In genomic region chr4:180099962-180100361, GRCh38 we compare ENCODE assay signal across 26 cellular contexts.
DNase-seq lines count a peak whose midpoint lies in the region; ATAC-seq, FAIRE-seq and TF ChIP-seq lines count a peak whose summit lies in the region.
"Had no signal": no experiment of that assay in that cellular context is flagged by ENCODE, and none has a peak within 500 bp of the region (broad histone marks: within the 10 kb centered on the region; RNA-seq: fewer than 3 reads in every experiment).

No MANE protein-coding gene starts in this region.

- TF ChIP-seq CTCF in OCI-LY3 (IDR thresholded peaks at IDR 0.05; ENCODE audit: low read depth, low read length): no peak
- no peak for TF ChIP-seq CTCF in H1 (IDR thresholded peaks at IDR 0.05; ENCODE audit: control extremely low read depth in 1 of 3, insufficient read depth in 1 of 3, low read depth in 1 of 3, low read length in 3 of 3)
- no peak for TF ChIP-seq CTCF in progenitor cell of endocrine pancreas (IDR thresholded peaks at IDR 0.05; ENCODE audit: unreplicated experiment)

- no peak overlapping the region for H3K4ac ChIP-seq in H1 (replicated peaks; ENCODE audit: insufficient read length, low read depth, low read length)

- H3K9me3 Mint-ChIP-seq in progenitor cell of endocrine pancreas (ENCODE audit: low read depth): peaks cover 15% of the 10 kb centered on the region

- no peaks in the 10 kb centered on the region for H3K27me3 ChIP-seq in OCI-LY3 (ENCODE audit: low read depth, low read length)
- H3K27me3 ChIP-seq in H1 (replicated peaks in 1 of 4; ENCODE audit: control insufficient read depth in 3 of 4, extremely low read depth in 1 of 4, insufficient read depth in 3 of 4, low read length in 3 of 4): no peaks in the 10 kb centered on the region
- H3K27me3 ChIP-seq: body of pancreas, testis had no signal

- peaks cover 4% of the 10 kb centered on the region for H3K36me3 Mint-ChIP-seq in progenitor cell of endocrine pancreas (ENCODE audit: insufficient read depth)

- H3K23me2 ChIP-seq in H1 (ENCODE audit: low read depth, low read length): peaks cover 2% of the 10 kb centered on the region; the same call in 1 of the 2 replicates

- peak overlapping the region; percentile 4; the same call in 1 of the 2 replicates for H4K8ac ChIP-seq in H1 (ENCODE audit: extremely low read depth, insufficient read depth, low read length)

- peaks cover 9% of the 10 kb centered on the region for H3K4me1 ChIP-seq in OCI-LY3 (ENCODE audit: low read length)
- H3K4me1 ChIP-seq in H1 (replicated peaks in 1 of 4; ENCODE audit: control insufficient read depth in 3 of 4, insufficient read depth in 4 of 4, low read length in 3 of 4): peaks cover 0 to 4% (median 0%) of the 10 kb centered on the region in 4 experiments; a peak in 1 of 7 replicates
- H3K4me1 ChIP-seq: body of pancreas, testis had no signal

- no peak overlapping the region for H2BK12ac ChIP-seq in H1 (ENCODE audit: low read depth, low read length)

- no peaks in the 10 kb centered on the region for H3K36me3 ChIP-seq in OCI-LY3 (replicated peaks; ENCODE audit: low read depth, low read length)
- no peaks in the 10 kb centered on the region; a peak in 1 of 8 replicates for H3K36me3 ChIP-seq in H1 (ENCODE audit: control insufficient read depth in 2 of 4, insufficient read depth in 4 of 4, low read length in 3 of 4)

- no peak overlapping the region for H4K91ac ChIP-seq in H1 (replicated peaks; ENCODE audit: insufficient read length, low read length)

- H3K4me1 Mint-ChIP-seq in progenitor cell of endocrine pancreas (ENCODE audit: low read depth): peaks cover 2% of the 10 kb centered on the region

- H3K4me2 ChIP-seq in OCI-LY3 (ENCODE audit: low read length) (peak overlapping the region; percentile 23), H1 (ENCODE audit: insufficient read depth in 1 of 2, low read depth in 2 of 2, low read length in 2 of 2) (no peak overlapping the region)

- no peak overlapping the region for H3K23ac ChIP-seq in H1 (ENCODE audit: insufficient read length)

- no peaks in the 10 kb centered on the region for H3K27me3 Mint-ChIP-seq in progenitor cell of endocrine pancreas

- no peak for TF ChIP-seq RAD21 in H1 (IDR thresholded peaks at IDR 0.05 in 1 of 2, conservative IDR thresholded peaks at IDR 0.05 in 1 of 2; ENCODE audit: low read depth in 2 of 2, low read length in 2 of 2)

- H3K27ac Mint-ChIP-seq in progenitor cell of endocrine pancreas: peak overlapping the region; percentile 12
- H3K27ac Mint-ChIP-seq: T-helper 2 cell treated with Interferon-gamma antibody and Interleukin-4, amounts not matched to agents 5 μg/mL and 100 μg/mL, for 36 hours had no signal

- no peak overlapping the region for H2BK15ac ChIP-seq in H1 (ENCODE audit: low read length)

- DNase-seq in HT1080 (ENCODE audit: low read depth) (peak; percentile 5), H1 (ENCODE audit: low read depth in 1 of 2, low spot score in 2 of 2) (no peak), progenitor cell of endocrine pancreas (ENCODE audit: low spot score, unreplicated experiment) (no peak)
- no peak for DNase-seq in stimulated activated CD4-positive, alpha-beta T cell treated with anti-CD3 and anti-CD28 coated beads, Interleukin-4, amount 100 ng/mL, for 24 hours
- DNase-seq: activated CD4-positive, alpha-beta T cell treated with anti-CD3 and anti-CD28 coated beads, Interleukin-2, amount 50 U/mL, for 4 hours; activated effector memory CD4-positive, alpha-beta T cell treated with Interleukin-2 at 50 U/mL for 16 hours; body of pancreas; DMS79 treated with DMSO at 0.1 percent for 48 hours; effector CD4-positive, alpha-beta T cell; erythroblast; foreskin melanocyte; GOT3; hypothalamus; NCI-H1436 treated with DMSO at 0.1 percent for 48 hours; NCI-H69; stimulated activated CD4-positive, alpha-beta T cell treated with anti-CD3 and anti-CD28 coated beads, Interleukin-2, amount 100 ng/mL, for 48 hours; stimulated activated naive CD4-positive, alpha-beta T cell; testis had no signal

- no peak overlapping the region for H3K4me3 Mint-ChIP-seq in progenitor cell of endocrine pancreas (ENCODE audit: low read depth)
- H3K4me3 Mint-ChIP-seq: T-helper 2 cell treated with Interferon-gamma antibody and Interleukin-4, amounts not matched to agents 5 μg/mL and 100 μg/mL, for 36 hours had no signal

- no peaks in the 10 kb centered on the region for H3K79me1 ChIP-seq in H1 (ENCODE audit: low read depth, low read length)

- no peak for TF ChIP-seq EP300 in H1 (IDR thresholded peaks at IDR 0.05; ENCODE audit: borderline replicate concordance in 1 of 2, low read depth in 2 of 2, low read length in 2 of 2)

- H2BK120ac ChIP-seq in H1 (replicated peaks; ENCODE audit: low read depth, low read length): peak overlapping the region; percentile 54

- H2AK5ac ChIP-seq in H1 (ENCODE audit: low read depth, low read length): no peak overlapping the region

- H3K18ac ChIP-seq in H1 (ENCODE audit: extremely low read depth, low read length): peak overlapping the region; percentile 19; the same call in 1 of the 2 replicates

- POLR2A ChIA-PET in H1 (lab: Charles Lee; ENCODE audit: partially characterized antibody): interaction anchor here (1.0 kb wide), 1 partner anchor 11 kb away, joined by 4 read pairs; no protein-coding TSS in a partner anchor

- H3K14ac ChIP-seq in H1 (ENCODE audit: insufficient read length): no peak overlapping the region

- H4K5ac ChIP-seq in H1 (ENCODE audit: insufficient read length, low read depth, low read length): no peak overlapping the region

- no peak overlapping the region for H2BK20ac ChIP-seq in H1 (ENCODE audit: low read length)

- H3K79me2 ChIP-seq in OCI-LY3 (ENCODE audit: low read length) (no peaks in the 10 kb centered on the region), H1 (ENCODE audit: control insufficient read depth in 1 of 2, insufficient read depth in 2 of 2, low read length in 2 of 2) (no peaks in the 10 kb centered on the region)

- H3K27ac ChIP-seq in OCI-LY3 (ENCODE audit: low read length) (no peak overlapping the region), H1 (ENCODE audit: low read depth, low read length) (no peak overlapping the region)
- H3K27ac ChIP-seq: body of pancreas, testis had no signal

- FAIRE-seq in H1 (lab: Jason Lieb, UNC): no peak
- FAIRE-seq: GM12891, HepG2, islet of Langerhans had no signal

- no peak for TF ChIP-seq POLR2A in H1 (IDR thresholded peaks at IDR 0.05; ENCODE audit: control extremely low read depth in 1 of 2, low read depth in 2 of 2, low read length in 2 of 2)

- H2BK5ac ChIP-seq in H1 (ENCODE audit: low read depth, low read length): no peak overlapping the region

- no peak overlapping the region for H3K9ac ChIP-seq in OCI-LY3 (ENCODE audit: low read length)
- H3K9ac ChIP-seq in H1 (replicated peaks in 1 of 4; ENCODE audit: extremely low read depth in 1 of 4, low read depth in 3 of 4, low read length in 3 of 4): no peak overlapping the region

- no peaks in the 10 kb centered on the region for H3K9me3 ChIP-seq in OCI-LY3 (ENCODE audit: insufficient read depth, low read length)
- H3K9me3 ChIP-seq in H1 (ENCODE audit: insufficient read depth in 2 of 2, low read depth in 1 of 2, low read length in 1 of 2): no peaks in the 10 kb centered on the region
- H3K9me3 ChIP-seq: body of pancreas, testis had no signal

- no peak overlapping the region for H3K56ac ChIP-seq in H1 (replicated peaks; ENCODE audit: insufficient read length, low read depth, low read length)

- CTCF ChIA-PET in H1 (lab: Charles Lee; ENCODE audit: partially characterized antibody): no interaction called here

- no peak for ATAC-seq in GM18909 (IDR thresholded peaks at IDR 0.05; ENCODE audit: poor library complexity, unreplicated experiment)
- ATAC-seq in GM21825 (IDR thresholded peaks at IDR 0.05; ENCODE audit: unreplicated experiment): no peak
- ATAC-seq: body of pancreas, HepG2, Panc1 had no signal

- WGBS in H1 (ENCODE audit: extremely low coverage in 1 of 2, insufficient coverage in 1 of 2, insufficient read length in 1 of 2, insufficient replicate concordance in 2 of 2, low coverage in 1 of 2, low lambda C conversion rate in 2 of 2, missing lambda C conversion rate in 1 of 2), 2 experiments: 76% methylated on average over 5 of the region's 5 CpGs; no CpG with 5 or more reads in 1 of the 2 experiments

- no peaks in the 10 kb centered on the region for H4K20me1 ChIP-seq in OCI-LY3 (ENCODE audit: insufficient read depth, low read length)
- H4K20me1 ChIP-seq in H1 (replicated peaks in 1 of 2; ENCODE audit: control insufficient read depth in 1 of 2, insufficient read depth in 2 of 2, low read length in 2 of 2): no peaks in the 10 kb centered on the region

- H2AFZ ChIP-seq in OCI-LY3 (ENCODE audit: low read depth, low read length): peak overlapping the region; percentile 34; the same call in 1 of the 2 replicates
- peak overlapping the region; percentile 67; the same call in 1 of the 2 replicates for H2AFZ ChIP-seq in H1 (ENCODE audit: low read length)

- H3K4me3 ChIP-seq in OCI-LY3 (ENCODE audit: low read length) (no peak overlapping the region), H1 (ENCODE audit: extremely low read depth in 1 of 4, insufficient read depth in 2 of 4, low read depth in 3 of 4, low read length in 4 of 4) (no peak overlapping the region)
- H3K4me3 ChIP-seq: body of pancreas, testis had no signal

TF ChIP-seq in H1, 55 proteins besides CTCF, POLR2A, EP300 and RAD21 (continues in another document):
- TF ChIP-seq ATF2 (IDR thresholded peaks at IDR 0.05; ENCODE audit: low read length) (no peak), ZNF274 (IDR thresholded peaks at IDR 0.05; ENCODE audit: borderline replicate concordance, extremely low read depth, low read length) (no peak), KDM1A (IDR thresholded peaks at IDR 0.05; ENCODE audit: borderline replicate concordance, low read length) (no peak), HDAC2 (IDR thresholded peaks at IDR 0.05; ENCODE audit: borderline replicate concordance in 1 of 2, low read depth in 2 of 2, low read length in 2 of 2) (no peak), MAFK (IDR thresholded peaks at IDR 0.05; ENCODE audit: low read depth, low read length) (no peak), TCF12 (IDR thresholded peaks at IDR 0.05; ENCODE audit: low read depth, low read length) (no peak), MAX (IDR thresholded peaks at IDR 0.05) (no peak), KDM4A (IDR thresholded peaks at IDR 0.05; ENCODE audit: low read depth, low read length, severe bottlenecking) (no peak)
